ENCODE assay signal across 8 cellular contexts in genomic region chr2:237662671-237663093, GRCh38. TPM values are rescaled to one million over a fixed set of nuclear protein-coding genes. Genes with fewer than 3 reads are reported as not detected.
DNase-seq lines count a peak whose midpoint lies in the region; ATAC-seq, FAIRE-seq and TF ChIP-seq lines count a peak whose summit lies in the region.

No MANE protein-coding gene starts in this region.

- no peaks in the 10 kb centered on the region for H3K9me1 ChIP-seq in endothelial cell of umbilical vein (replicated peaks; ENCODE audit: control insufficient read depth, extremely low read depth, insufficient read depth, low read length)

- H4K20me1 ChIP-seq in endothelial cell of umbilical vein (replicated peaks; ENCODE audit: control insufficient read depth, extremely low read depth, insufficient read depth, low read length) = no peaks in the 10 kb centered on the region

- intact Hi-C loops in endothelial cell of umbilical vein (cut with micrococcal nuclease) = no loop called here

- no peaks in the 10 kb centered on the region for H3K79me2 ChIP-seq in endothelial cell of umbilical vein (ENCODE audit: control insufficient read depth, insufficient read depth, low read length)

- CTCF ChIA-PET in endothelial cell of umbilical vein (lab: Charles Lee) = interaction anchor here (0.8 to 1.6 kb wide), 4 partner anchors 10 to 150 kb away, joined by 3 to 12 read pairs (median 5); no protein-coding TSS in a partner anchor

- H3K9ac ChIP-seq in endothelial cell of umbilical vein (replicated peaks; ENCODE audit: extremely low read depth, insufficient read depth, low read length) = no peak overlapping the region

- peak; percentile 77 for FAIRE-seq in endothelial cell of umbilical vein (lab: Jason Lieb, UNC)

- no peak for DNase-seq in activated CD4-positive, CD25-positive, alpha-beta regulatory T cell treated with anti-CD3 and anti-CD28 coated beads, Interleukin-2, amount 50 U/mL, for 72 hours
- DNase-seq in NCI-H226 = peak; percentile 83
- peak; percentile 65 for DNase-seq in activated CD4-positive, alpha-beta T cell treated with anti-CD3 and anti-CD28 coated beads for 48 hours
- DNase-seq in endothelial cell of umbilical vein (ENCODE audit: low read depth, low spot score) = peak; percentile 78
- peak; percentile 32 for DNase-seq in midbrain (lab: John Stamatoyannopoulos, UW)
- peak; percentile 75 for DNase-seq in stimulated activated naive CD8-positive, alpha-beta T cell treated with anti-CD3 and anti-CD28 coated beads, Interleukin-15, Interleukin-2, amounts not matched to agents 100 U/mL and 50 U/mL, for 24 hours

- H3K27me3 ChIP-seq in endothelial cell of umbilical vein (ENCODE audit: control insufficient read depth in 2 of 2, insufficient read depth in 2 of 2, low read length in 2 of 2) = no peaks in the 10 kb centered on the region

- H2AFZ ChIP-seq in endothelial cell of umbilical vein (ENCODE audit: low read depth, low read length) = no peak overlapping the region

- TF ChIP-seq CTCF in endothelial cell of umbilical vein (IDR thresholded peaks at IDR 0.05; ENCODE audit: extremely low read depth in 1 of 2, insufficient read depth in 1 of 2, low read depth in 1 of 2, low read length in 2 of 2) = no peak

- no peak overlapping the region for H3K27ac ChIP-seq in endothelial cell of umbilical vein (ENCODE audit: insufficient read depth, low read depth, low read length)

- no peak overlapping the region for H3K4me3 ChIP-seq in endothelial cell of umbilical vein (replicated peaks in 1 of 3; ENCODE audit: insufficient read depth in 1 of 3, low read depth in 1 of 3, low read length in 3 of 3)

- BruUV-seq in endothelial cell of umbilical vein (replicated peaks; lab: Mats Ljungman, UMichigan) = no TSS peak

- ATAC-seq in activated CD4-positive, CD25-positive, alpha-beta regulatory T cell treated with anti-CD3 and anti-CD28 coated beads, Interleukin-2, amount 50 U/mL, for 24 hours = peak; percentile 28 to 73
- peak; percentile 89 for ATAC-seq in stimulated activated naive CD8-positive, alpha-beta T cell treated with anti-CD3 and anti-CD28 coated beads, Interleukin-15, Interleukin-2, amounts not matched to agents 100 U/mL and 50 U/mL, for 24 hours
- ATAC-seq in HG03460 (IDR thresholded peaks at IDR 0.05; ENCODE audit: unreplicated experiment) = no peak

- no peaks in the 10 kb centered on the region for H3K36me3 ChIP-seq in endothelial cell of umbilical vein (ENCODE audit: control insufficient read depth in 2 of 2, extremely low read depth in 1 of 2, insufficient read depth in 2 of 2, low read length in 2 of 2)

- dilution Hi-C loops in endothelial cell of umbilical vein (cut with MboI; ENCODE audit: extremely low pct_ligation_motif_present, low sequenced_read_pairs) = no loop called here

- no peak for TF ChIP-seq POLR2A in endothelial cell of umbilical vein (IDR thresholded peaks at IDR 0.05; ENCODE audit: low read depth, low read length)

- POLR2A ChIA-PET in endothelial cell of umbilical vein (lab: Charles Lee) = no interaction called here

- H3K9me3 ChIP-seq in endothelial cell of umbilical vein (replicated peaks; ENCODE audit: control insufficient read depth, insufficient read depth, low read length) = no peaks in the 10 kb centered on the region

- H3K4me1 ChIP-seq in endothelial cell of umbilical vein (ENCODE audit: control insufficient read depth, extremely low read depth, insufficient read depth, low read length) = no peaks in the 10 kb centered on the region

- no peak overlapping the region for H3K4me2 ChIP-seq in endothelial cell of umbilical vein (ENCODE audit: insufficient read depth, low read length)

TF ChIP-seq in endothelial cell of umbilical vein, 7 proteins besides CTCF, POLR2A, EP300 and RAD21:
- no peak for TF ChIP-seq MYC (IDR thresholded peaks at IDR 0.05; ENCODE audit: low read depth, low read length)
- TF ChIP-seq EZH2 (IDR thresholded peaks at IDR 0.05; ENCODE audit: borderline replicate concordance, low read depth, low read length, severe bottlenecking) = no peak
- TF ChIP-seq FOS (IDR thresholded peaks at IDR 0.05; ENCODE audit: borderline replicate concordance, insufficient read depth, low read length) = no peak
- TF ChIP-seq POLR2AphosphoS5 (IDR thresholded peaks at IDR 0.05; ENCODE audit: insufficient read depth, low read depth, low read length) = no peak
- TF ChIP-seq JUN (IDR thresholded peaks at IDR 0.05; ENCODE audit: borderline replicate concordance, insufficient read depth, insufficient read length, low read depth) = no peak
- TF ChIP-seq GATA2 (IDR thresholded peaks at IDR 0.05; ENCODE audit: insufficient read depth, insufficient read length, low read depth, low read length) = no peak
- no peak for TF ChIP-seq MAX (IDR thresholded peaks at IDR 0.05; ENCODE audit: insufficient read depth, insufficient read length)

RNA-seq across cellular contexts. Expression of gene LRRFIP1, which starts 35.3 kb away (rescaled TPM):
- 162 and 179 TPM in 2 replicates for total RNA-seq in endothelial cell of umbilical vein
- 29.4 and 39.2 TPM in 2 replicates for polyA plus RNA-seq in endothelial cell of umbilical vein
- 58.3 and 61.7 TPM in 2 replicates for polyA plus RNA-seq in endothelial cell of umbilical vein (2011; cell fraction: cytosol; rRNA removed)
- polyA plus RNA-seq in endothelial cell of umbilical vein (2011; cell fraction: nucleus; rRNA removed) = 115 and 146 TPM in 2 replicates
- 111 and 127 TPM in 2 replicates for polyA plus RNA-seq in endothelial cell of umbilical vein (2012)
- polyA minus RNA-seq in endothelial cell of umbilical vein = 59.4 and 60.0 TPM in 2 replicates
- 19.9 TPM for polyA minus RNA-seq in endothelial cell of umbilical vein (2011; cell fraction: cytosol; rRNA and poly(A)+ RNA removed)
- polyA minus RNA-seq in endothelial cell of umbilical vein (2011; cell fraction: nucleus; rRNA and poly(A)+ RNA removed) = 105 and 131 TPM in 2 replicates
